26 cellular contexts compared by ENCODE assay signal in genomic region chr10:76002262-76002854, GRCh38.
DNase-seq lines count a peak whose midpoint lies in the region; ATAC-seq and TF ChIP-seq lines count a peak whose summit lies in the region.
"Had no signal": no experiment of that assay in that cellular context is flagged by ENCODE, and none has a peak within 500 bp of the region (broad histone marks: within the 10 kb centered on the region; RNA-seq: fewer than 3 reads in every experiment).

No MANE protein-coding gene starts in this region.

- H3K36me3 Mint-ChIP-seq in GM23338 (ENCODE audit: low read depth) (no peaks in the 10 kb centered on the region), WTC11 (no peaks in the 10 kb centered on the region)
- H3K36me3 Mint-ChIP-seq: CD4-positive, alpha-beta memory T cell; CD4-positive, CD25-positive, alpha-beta regulatory T cell had no signal

- H3K79me2 ChIP-seq in GM23338 (replicated peaks; ENCODE audit: insufficient read depth) (no peaks in the 10 kb centered on the region), neural cell (replicated peaks; ENCODE audit: insufficient read depth, low read length) (no peaks in the 10 kb centered on the region)

- no peaks in the 10 kb centered on the region; the same call in 1 of the 2 replicates for H3K9me2 ChIP-seq in GM23338 (ENCODE audit: insufficient read depth)
- no peaks in the 10 kb centered on the region for H3K9me2 ChIP-seq in neural cell (ENCODE audit: insufficient read depth, low read length)

- POLR2A ChIA-PET in WTC11 (lab: Charles Lee), result no interaction called here

- H4K20me1 ChIP-seq in GM23338 (replicated peaks; ENCODE audit: insufficient read depth), result no peaks in the 10 kb centered on the region
- no peaks in the 10 kb centered on the region for H4K20me1 ChIP-seq in neural cell (ENCODE audit: insufficient read depth)
- H4K20me1 ChIP-seq: BLaER1 had no signal

- CTCF ChIA-PET in WTC11 (lab: Charles Lee), result no interaction called here

- H3K4me1 Mint-ChIP-seq in GM23338, result peaks cover 32% of the 10 kb centered on the region
- H3K4me1 Mint-ChIP-seq in WTC11, result peaks cover 35% of the 10 kb centered on the region
- H3K4me1 Mint-ChIP-seq: CD14-positive monocyte; CD4-positive, alpha-beta memory T cell; CD4-positive, CD25-positive, alpha-beta regulatory T cell; CD8-positive, alpha-beta memory T cell had no signal

- H3K9me3 ChIP-seq in HUES48 (ENCODE audit: control insufficient read depth, insufficient read depth, low read length), result no peaks in the 10 kb centered on the region
- no peaks in the 10 kb centered on the region for H3K9me3 ChIP-seq in neural cell (ENCODE audit: low read length)
- H3K9me3 ChIP-seq: A549, BE2C, BLaER1 had no signal

- H3K36me3 ChIP-seq in GM23338 (ENCODE audit: insufficient read depth) (no peaks in the 10 kb centered on the region), HUES48 (ENCODE audit: control insufficient read depth, insufficient read depth, low read length) (no peaks in the 10 kb centered on the region), neural cell (ENCODE audit: insufficient read depth, low read length) (no peaks in the 10 kb centered on the region)
- H3K36me3 ChIP-seq: BE2C, BLaER1 had no signal

- H3K9ac ChIP-seq in HUES48 (ENCODE audit: low read depth, low read length) (no peak overlapping the region), neural cell (ENCODE audit: low read length) (no peak overlapping the region)
- H3K9ac ChIP-seq: BLaER1 had no signal

- peak overlapping the region; percentile 55 for H3K4me2 ChIP-seq in GM23338
- no peak overlapping the region for H3K4me2 ChIP-seq in neural cell (ENCODE audit: low read length)
- H3K4me2 ChIP-seq: A549, BLaER1 had no signal

- TF ChIP-seq RAD21 in neural cell (conservative IDR thresholded peaks at IDR 0.05), result no peak

- H3F3A ChIP-seq in GM23338 (replicated peaks; ENCODE audit: low read depth) (no peaks in the 10 kb centered on the region), neural cell (ENCODE audit: insufficient read depth, low read length, poor library complexity, severe bottlenecking) (peaks cover 20% of the 10 kb centered on the region)

- ATAC-seq in GM23338 (peak; percentile 52), WTC11 (peak; percentile 59), GM19395 (IDR thresholded peaks at IDR 0.05; ENCODE audit: unreplicated experiment) (no peak)
- ATAC-seq: A549 had no signal

- H3K4me1 ChIP-seq in GM23338 (ENCODE audit: insufficient read depth), result peaks cover 21% of the 10 kb centered on the region
- peaks cover 25% of the 10 kb centered on the region for H3K4me1 ChIP-seq in HUES48 (ENCODE audit: control insufficient read depth, insufficient read depth, low read length)
- H3K4me1 ChIP-seq: A549, BE2C, BLaER1 had no signal

- TF ChIP-seq EP300 in neural cell (conservative IDR thresholded peaks at IDR 0.05; ENCODE audit: poor library complexity, severe bottlenecking), result no peak

- H3K27me3 Mint-ChIP-seq in GM23338 (ENCODE audit: insufficient read depth, low read depth, poor library complexity) (peaks cover 15% of the 10 kb centered on the region), WTC11 (ENCODE audit: low read depth) (peaks cover 14% of the 10 kb centered on the region)

- no peak overlapping the region for H3K27ac Mint-ChIP-seq in GM23338
- no peak overlapping the region for H3K27ac Mint-ChIP-seq in WTC11
- H3K27ac Mint-ChIP-seq: CD4-positive, alpha-beta memory T cell; CD4-positive, CD25-positive, alpha-beta regulatory T cell had no signal

- H3K27ac ChIP-seq in GM23338 (ENCODE audit: low read depth), result no peak overlapping the region
- H3K27ac ChIP-seq in HUES48 (ENCODE audit: low read depth, low read length), result peak overlapping the region; percentile 21
- H3K27ac ChIP-seq in neural cell (ENCODE audit: low read length), result peak overlapping the region; percentile 66
- H3K27ac ChIP-seq: 22Rv1, A549, BLaER1 had no signal

- DNase-seq in GM23338 (ENCODE audit: low spot score) (no peak), WTC11 (ENCODE audit: low spot score) (no peak), SIG-M5 treated with dmso at 0.1 percent for 504 hours (lab: John Stamatoyannopoulos, UW; ENCODE audit: unreplicated experiment) (no peak), Ammon's horn (ENCODE audit: low spot score) (no peak)
- no peak for DNase-seq in NK-92 treated with Interleukin-12 subunit alpha and Interleukin-12 subunit beta, amount 100 ng/mL, for 24 hours (lab: John Stamatoyannopoulos, UW)
- DNase-seq: AML-193; BE2C; C1 segment of cervical spinal cord; CD4-positive, alpha-beta memory T cell; CD4-positive, CD25-positive, alpha-beta regulatory T cell; CD8-positive, alpha-beta memory T cell; COR-L47; DMS 273 treated with DMSO at 0.1 percent for 48 hours; DMS153; DMS53; DMS79; DND-41; EL; GDM1 had no signal

- no peak for TF ChIP-seq CTCF in GM23338 (conservative IDR thresholded peaks at IDR 0.05; ENCODE audit: low read depth in 2 of 2)
- TF ChIP-seq CTCF in WTC11 (IDR thresholded peaks at IDR 0.05), result no peak
- no peak for TF ChIP-seq CTCF in neural cell (IDR thresholded peaks at IDR 0.05; ENCODE audit: poor library complexity, severe bottlenecking)

- no peaks in the 10 kb centered on the region for H3K27me3 ChIP-seq in GM23338 (ENCODE audit: insufficient read depth)
- no peaks in the 10 kb centered on the region for H3K27me3 ChIP-seq in HUES48 (ENCODE audit: control insufficient read depth, insufficient read depth, low read length)
- no peaks in the 10 kb centered on the region for H3K27me3 ChIP-seq in neural cell (ENCODE audit: insufficient read depth, low read depth, low read length)
- H3K27me3 ChIP-seq: BE2C, BLaER1 had no signal

- H3K9me3 Mint-ChIP-seq in GM23338 (no peaks in the 10 kb centered on the region; the same call in 2 of the 3 replicates), WTC11 (peaks cover 4% of the 10 kb centered on the region; the same call in 1 of the 2 replicates)
- H3K9me3 Mint-ChIP-seq: CD14-positive monocyte had no signal

- peak overlapping the region; percentile 78; the same call in 1 of the 2 replicates for H2AFZ ChIP-seq in GM23338
- H2AFZ ChIP-seq in neural cell (ENCODE audit: low read depth, low read length), result no peak overlapping the region

- no peak overlapping the region for H3K4me3 ChIP-seq in GM23338
- H3K4me3 ChIP-seq in HUES48 (ENCODE audit: low read depth, low read length), result no peak overlapping the region
- H3K4me3 ChIP-seq in neural cell (ENCODE audit: low read length), result no peak overlapping the region
- H3K4me3 ChIP-seq: A549, BLaER1 had no signal

- H3K4me3 Mint-ChIP-seq in GM23338, result no peak overlapping the region
- H3K4me3 Mint-ChIP-seq in WTC11, result no peak overlapping the region
- H3K4me3 Mint-ChIP-seq: CD14-positive monocyte; CD4-positive, alpha-beta memory T cell; CD4-positive, CD25-positive, alpha-beta regulatory T cell; CD8-positive, alpha-beta memory T cell had no signal

TF ChIP-seq in GM23338, 12 proteins besides CTCF, POLR2A, EP300 and RAD21 (continues in another document):
- TF ChIP-seq EZH2phosphoT487 (IDR thresholded peaks at IDR 0.05; ENCODE audit: unreplicated experiment), result no peak
- peak; percentile 29; the same call in 1 of the 2 replicates for TF ChIP-seq NANOG (IDR thresholded peaks at IDR 0.05; ENCODE audit: borderline replicate concordance)

TF ChIP-seq in WTC11, 78 proteins besides CTCF, POLR2A, EP300 and RAD21:
- TF ChIP-seq USF2 (CRISPR knock-in tag; IDR thresholded peaks at IDR 0.05) (peak; percentile 55; the same call in 1 of the 2 replicates), ZNF423 (CRISPR knock-in tag; IDR thresholded peaks at IDR 0.05) (no peak), SMAD4 (CRISPR knock-in tag; IDR thresholded peaks at IDR 0.05) (no peak)

TF ChIP-seq in neural cell, 6 proteins besides CTCF, POLR2A, EP300 and RAD21:
- no peak for TF ChIP-seq EZH2 (IDR thresholded peaks at IDR 0.05; ENCODE audit: borderline replicate concordance, insufficient read depth, low read length, poor library complexity, severe bottlenecking)
- no peak for TF ChIP-seq SMC3 (conservative IDR thresholded peaks at IDR 0.05; ENCODE audit: poor library complexity)
- no peak for TF ChIP-seq MXI1 (conservative IDR thresholded peaks at IDR 0.05; ENCODE audit: poor library complexity, severe bottlenecking)
- no peak for TF ChIP-seq POLR2AphosphoS5 (IDR thresholded peaks at IDR 0.05)
- TF ChIP-seq TAF1 (IDR thresholded peaks at IDR 0.05; ENCODE audit: low read depth), result no peak
- no peak for TF ChIP-seq REST (IDR thresholded peaks at IDR 0.05; ENCODE audit: borderline replicate concordance)
TF ChIP-seq in neural cell: peak in this region for 0.
